Comparison of ENCODE assay signal across 8 cellular contexts in genomic region chr10:87659571-87660483, GRCh38. TPM values are rescaled to one million over a fixed set of nuclear protein-coding genes. Genes with fewer than 3 reads are reported as not detected.
DNase-seq lines count a peak whose midpoint lies in the region; ATAC-seq and TF ChIP-seq lines count a peak whose summit lies in the region.

TSS of gene PAPSS2 (plus strand) at chr10:87659878. CDS start at chr10:87659982, 104 bp downstream.

- H3K36me3 ChIP-seq in Panc1 (ENCODE audit: control insufficient read depth, insufficient read depth, low read length), result no peaks in the 10 kb centered on the region; the same call in 1 of the 2 replicates
- H3K36me3 ChIP-seq in hepatocyte (replicated peaks; ENCODE audit: insufficient read depth, low read depth), result no peaks in the 10 kb centered on the region

- no TSS peak for BruUV-seq in Panc1 (replicated peaks; lab: Mats Ljungman, UMichigan)

- H3K79me2 ChIP-seq in hepatocyte, result peaks cover 39% of the 10 kb centered on the region

- TF ChIP-seq CTCF in Panc1 (IDR thresholded peaks at IDR 0.05), result no peak; the same call in 1 of the 2 replicates
- TF ChIP-seq CTCF in hepatocyte (IDR thresholded peaks at IDR 0.05; ENCODE audit: poor library complexity), result peak; percentile 34

- under 1% methylated on average over 71 of the region's 82 CpGs for WGBS in hepatocyte (ENCODE audit: low lambda C conversion rate, missing lambda C conversion rate)

- no peaks in the 10 kb centered on the region for H4K20me1 ChIP-seq in hepatocyte (ENCODE audit: insufficient read depth, poor library complexity, severe bottlenecking)

- CTCF ChIA-PET in Panc1 (lab: Charles Lee), result interaction anchor here (0.6 to 0.7 kb wide), 2 partner anchors 75 to 126 kb away, joined by 4 to 5 read pairs; no protein-coding TSS in a partner anchor

- intact Hi-C loops in Panc1 (cut with micrococcal nuclease; ENCODE audit: unreplicated experiment), result loop anchor here (5.0 to 10.0 kb wide), 2 partner anchors 123 to 895 kb away; no protein-coding TSS in a partner anchor

- H3K4me3 ChIP-seq in Panc1 (ENCODE audit: low read depth in 2 of 2, low read length in 2 of 2), result peak within 1 kb of the TSS; percentile 67 to 86
- H3K4me3 ChIP-seq in hepatocyte, result peak within 1 kb of the TSS; percentile 79

- in situ Hi-C loops in Panc1 (cut with HindIII; ENCODE audit: low pct_unique_long_range_greater_than_20kb, low sequenced_read_pairs), result no loop called here

- H3K27me3 ChIP-seq in Panc1 (ENCODE audit: control insufficient read depth, insufficient read depth, low read length) (peaks cover 2% of the 10 kb centered on the region), hepatocyte (no peaks in the 10 kb centered on the region)

- DNase-seq in AG20443 (ENCODE audit: low spot score) (peak; percentile 83), Panc1 (ENCODE audit: low read depth, low spot score) (no peak), astrocyte of the hippocampus (ENCODE audit: low read depth, low spot score) (peak; percentile 78), hepatocyte (ENCODE audit: low spot score) (peak; percentile 72), renal cortical epithelial cell (ENCODE audit: low read depth) (no peak)

- POLR2A ChIA-PET in Panc1 (lab: Charles Lee), result interaction anchor here (0.6 kb wide), 1 partner anchor 8 kb away, joined by 5 read pairs; no protein-coding TSS in a partner anchor

- ATAC-seq in GM19463 (IDR thresholded peaks at IDR 0.05; ENCODE audit: unreplicated experiment) (peak; percentile 50), Panc1 (peak; percentile 84), GM21360 (IDR thresholded peaks at IDR 0.05; ENCODE audit: unreplicated experiment) (no peak), GM21423 (IDR thresholded peaks at IDR 0.05; ENCODE audit: unreplicated experiment) (no peak)

- H3K9me2 ChIP-seq in hepatocyte (replicated peaks; ENCODE audit: insufficient read depth), result no peaks in the 10 kb centered on the region

- peak within 1 kb of the TSS; percentile 90 for H3K4me2 ChIP-seq in hepatocyte

- H2AFZ ChIP-seq in hepatocyte, result peak within 1 kb of the TSS; percentile 82

- H3K4me1 ChIP-seq in Panc1 (ENCODE audit: control insufficient read depth, insufficient read depth, low read length) (peaks cover 10% of the 10 kb centered on the region; the same call in 1 of the 2 replicates), hepatocyte (ENCODE audit: insufficient read depth) (peaks cover 7% of the 10 kb centered on the region)

- H3K9me3 ChIP-seq in Panc1 (ENCODE audit: control insufficient read depth, insufficient read depth, low read depth, low read length), result no peaks in the 10 kb centered on the region
- no peaks in the 10 kb centered on the region for H3K9me3 ChIP-seq in hepatocyte (ENCODE audit: low read depth)

- H3K27ac ChIP-seq in Panc1 (ENCODE audit: low read length), result peak within 1 kb of the TSS; percentile 79
- H3K27ac ChIP-seq in hepatocyte, result peak within 1 kb of the TSS; percentile 89

RNA-seq across cellular contexts. Expression of gene PAPSS2, which starts in this region (rescaled TPM):
- total RNA-seq in Panc1 (2021; ENCODE audit: unreplicated experiment) (17.1 TPM), hepatocyte (47.0 and 58.0 TPM in 2 replicates), renal cortical epithelial cell (57.7 and 67.0 TPM in 2 replicates)
- 11.9 TPM for polyA plus RNA-seq in Panc1 (2012; ENCODE audit: insufficient read length)
- polyA plus RNA-seq in hepatocyte, result 38.3 and 39.5 TPM in 2 replicates

Comparison
In these comparisons a context has a peak if more than half of its experiments do, and no peak if none do; other contexts are left out.
1. DNase-seq: peak in AG20443 (single experiment), astrocyte of the hippocampus (single experiment) and hepatocyte (single experiment); none in Panc1 (single experiment) and renal cortical epithelial cell (single experiment).
2. ATAC-seq: peak in GM19463 (single experiment) and Panc1 (single experiment); none in GM21360 (single experiment) and GM21423 (single experiment).